Comparison of ENCODE assay signal across 9 cellular contexts in the genomic region with DNA sequence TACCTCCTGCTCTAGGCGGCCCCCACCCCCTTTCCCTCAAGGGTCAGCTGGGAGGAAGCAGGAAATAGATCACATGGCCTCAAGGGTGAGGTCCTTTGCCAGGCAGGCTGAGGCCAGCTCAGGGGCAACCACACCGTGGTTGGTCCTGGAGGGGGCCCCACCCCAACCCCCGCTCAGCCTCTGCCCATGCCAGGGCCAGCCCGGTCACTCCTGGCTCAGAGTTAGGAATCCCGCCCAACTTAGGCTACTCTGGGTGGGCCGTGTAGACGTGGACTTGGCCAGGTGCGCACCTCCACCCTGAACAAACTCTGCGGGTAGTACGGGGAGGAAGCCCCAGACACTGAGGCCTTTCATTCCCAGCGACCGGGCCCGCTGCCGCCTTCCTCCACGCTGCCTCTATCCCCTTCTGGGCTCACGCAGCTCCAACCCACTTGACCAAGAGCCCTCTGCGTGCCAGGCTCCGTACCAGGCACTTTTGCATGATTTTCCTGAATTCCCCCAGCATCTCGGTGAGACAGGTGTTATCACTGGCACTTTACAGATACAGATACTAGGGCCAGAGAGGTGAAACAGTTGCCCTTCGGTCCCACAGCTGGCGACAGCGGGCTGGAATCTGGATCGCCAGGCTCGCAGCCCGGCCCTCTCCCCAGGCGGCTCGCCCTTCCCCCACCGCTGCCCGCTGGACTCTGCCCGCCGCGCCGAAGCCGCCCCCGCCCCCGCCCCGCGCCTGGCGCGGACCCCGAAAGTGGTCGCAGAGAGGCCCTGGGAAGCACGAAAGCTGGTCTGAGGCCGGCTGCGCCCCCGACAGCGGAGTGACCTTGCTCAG. TPM values are rescaled to one million over a fixed set of nuclear protein-coding genes. Genes with fewer than 3 reads are reported as not detected.
DNase-seq lines count a peak whose midpoint lies in the region; ATAC-seq, FAIRE-seq and TF ChIP-seq lines count a peak whose summit lies in the region.
"Had no signal": no experiment of that assay in that cellular context is flagged by ENCODE, and none has a peak within 500 bp of the region (broad histone marks: within the 10 kb centered on the region; RNA-seq: fewer than 3 reads in every experiment).

No MANE protein-coding gene starts in this region.

- no peaks in the 10 kb centered on the region for H4K20me1 ChIP-seq in HCT116 (ENCODE audit: insufficient read depth)

- H3K4me2 ChIP-seq in HCT116 (ENCODE audit: low read length): peak overlapping the region; percentile 92

- no peak for TF ChIP-seq CTCF in HCT116 (IDR thresholded peaks at IDR 0.05 in 2 of 3, conservative IDR thresholded peaks at IDR 0.05 in 1 of 3; ENCODE audit: borderline replicate concordance in 1 of 3, insufficient read depth in 1 of 3, low read depth in 2 of 3, low read length in 2 of 3)
- TF ChIP-seq CTCF in astrocyte of the spinal cord (IDR thresholded peaks at IDR 0.05; ENCODE audit: low read depth, low read length): no peak

- H3K4me1 ChIP-seq in HCT116 (ENCODE audit: control insufficient read depth in 1 of 2, insufficient read depth in 2 of 2, low read length in 2 of 2): peaks cover 10 to 35% of the 10 kb centered on the region in 2 experiments
- no peaks in the 10 kb centered on the region for H3K4me1 ChIP-seq in small intestine (ENCODE audit: control insufficient read depth in 2 of 2, insufficient read depth in 1 of 2, low read depth in 1 of 2, low read length in 1 of 2)

- peaks cover 12 to 26% of the 10 kb centered on the region in 2 experiments; a peak in 3 of 4 replicates for H3K36me3 ChIP-seq in HCT116 (ENCODE audit: control insufficient read depth in 1 of 2, insufficient read depth in 2 of 2, low read length in 2 of 2)
- H3K36me3 ChIP-seq in small intestine (ENCODE audit: control insufficient read depth in 2 of 2, insufficient read depth in 2 of 2, low read length in 2 of 2): peaks cover 0 to 9% of the 10 kb centered on the region in 2 donors

- H3K4me3 ChIP-seq in HCT116 (replicated peaks in 1 of 2; ENCODE audit: low read depth in 1 of 2, low read length in 2 of 2) (peak overlapping the region; percentile 65 to 94), astrocyte of the spinal cord (ENCODE audit: low read depth, low read length) (peak overlapping the region; percentile 81), small intestine (ENCODE audit: low read depth in 1 of 2, low read length in 2 of 2) (peak overlapping the region; percentile 70 to 72)

- in situ Hi-C loops in astrocyte of the spinal cord (cut with HindIII; ENCODE audit: low sequenced_read_pairs): no loop called here

- FAIRE-seq in small intestine (lab: Jason Lieb, UNC): no peak
- FAIRE-seq: A204.1 had no signal

- peak; percentile 37 for DNase-seq in DMS 273 (lab: John Stamatoyannopoulos, UW; ENCODE audit: unreplicated experiment)
- DNase-seq in DMS 273 treated with DMSO at 0.1 percent for 48 hours (lab: John Stamatoyannopoulos, UW): no peak
- DNase-seq in HCT116 (ENCODE audit: low read depth, low spot score): peak; percentile 77
- peak; percentile 84 for DNase-seq in NOMO-1 treated with DMSO at 0.1 percent for 48 hours (lab: John Stamatoyannopoulos, UW; ENCODE audit: unreplicated experiment)
- DNase-seq in astrocyte of the spinal cord (ENCODE audit: low read depth, low spot score): peak; percentile 64
- DNase-seq in iPS-NIHi11 (ENCODE audit: low spot score): peak; percentile 79
- DNase-seq in small intestine: peak; percentile 93

- no peak overlapping the region for H2AFZ ChIP-seq in HCT116 (ENCODE audit: low read depth, low read length, poor library complexity, severe bottlenecking)

- no peaks in the 10 kb centered on the region for H3K27me3 ChIP-seq in HCT116 (ENCODE audit: insufficient read depth, low read length)
- H3K27me3 ChIP-seq in small intestine (ENCODE audit: control insufficient read depth in 2 of 2, insufficient read depth in 2 of 2, low read length in 2 of 2): no peaks in the 10 kb centered on the region

- TF ChIP-seq RAD21 in HCT116 (IDR thresholded peaks at IDR 0.05; ENCODE audit: low read depth): no peak

- WGBS in small intestine, 3 donors: 0 to 2% (median 2%) methylated on average over 45 to 47 of the region's 47 CpGs

- intact Hi-C loops in HCT116 (cut with micrococcal nuclease): loop anchor here (1.0 to 5.0 kb wide), 2 partner anchors 21 to 118 kb away; a partner anchor contains a TSS

- BruUV-seq in HCT116 (replicated peaks; lab: Mats Ljungman, UMichigan): TSS peak; percentile 85

- no peaks in the 10 kb centered on the region for H3K9me2 ChIP-seq in HCT116 (ENCODE audit: insufficient read depth)

- RAD21 ChIA-PET in HCT116 (lab: Charles Lee; ENCODE audit: low non-redundant PET in 1 of 2, low total read pairs in 2 of 2, uncharacterized antibody in 2 of 2, unreplicated experiment in 2 of 2): interaction anchor here (0.9 to 1.2 kb wide), 3 partner anchors 28 to 117 kb away, joined by 4 read pairs; no protein-coding TSS in a partner anchor

- ATAC-seq in HCT116 (peak; percentile 64), HG03342 (IDR thresholded peaks at IDR 0.05; ENCODE audit: unreplicated experiment) (no peak)

- H3K27ac ChIP-seq in HCT116 (ENCODE audit: low read depth, low read length) (peak overlapping the region; percentile 93), small intestine (ENCODE audit: low read depth in 1 of 2, low read length in 1 of 2) (peak overlapping the region; percentile 95 to 99)

- CTCF ChIA-PET in HCT116 (lab: Charles Lee): interaction anchor here (0.6 to 2.7 kb wide), 4 partner anchors 10 to 117 kb away, joined by 3 to 13 read pairs (median 4); no protein-coding TSS in a partner anchor

- H3K9ac ChIP-seq in HCT116 (ENCODE audit: low read length): peak overlapping the region; percentile 87

- POLR2A ChIA-PET in HCT116 (lab: Charles Lee): interaction anchor here (1.2 to 2.0 kb wide), 3 partner anchors 9 to 20 kb away, joined by 3 to 9 read pairs (median 4); a partner anchor contains a TSS

- H3K79me2 ChIP-seq in HCT116 (ENCODE audit: insufficient read depth, low read length): peaks cover 22% of the 10 kb centered on the region; the same call in 1 of the 2 replicates

- no peaks in the 10 kb centered on the region for H3K9me3 ChIP-seq in HCT116 (ENCODE audit: control insufficient read depth in 1 of 2, insufficient read depth in 1 of 2, low read depth in 1 of 2, low read length in 2 of 2)
- H3K9me3 ChIP-seq in small intestine (ENCODE audit: control insufficient read depth, low read depth): no peaks in the 10 kb centered on the region

- TF ChIP-seq POLR2A in HCT116 (IDR thresholded peaks at IDR 0.05; ENCODE audit: borderline replicate concordance, extremely low read depth, insufficient read depth, insufficient read length): peak; percentile 62

TF ChIP-seq in HCT116, 20 proteins besides CTCF, POLR2A, EP300 and RAD21:
- TF ChIP-seq ZFX (IDR thresholded peaks at IDR 0.05): peak; percentile 64; the same call in 1 of the 2 replicates
- TF ChIP-seq YY1 (IDR thresholded peaks at IDR 0.05; ENCODE audit: extremely low read depth, insufficient replicate concordance, low read depth, low read length): peak; percentile 81
- TF ChIP-seq, protein P1, sequence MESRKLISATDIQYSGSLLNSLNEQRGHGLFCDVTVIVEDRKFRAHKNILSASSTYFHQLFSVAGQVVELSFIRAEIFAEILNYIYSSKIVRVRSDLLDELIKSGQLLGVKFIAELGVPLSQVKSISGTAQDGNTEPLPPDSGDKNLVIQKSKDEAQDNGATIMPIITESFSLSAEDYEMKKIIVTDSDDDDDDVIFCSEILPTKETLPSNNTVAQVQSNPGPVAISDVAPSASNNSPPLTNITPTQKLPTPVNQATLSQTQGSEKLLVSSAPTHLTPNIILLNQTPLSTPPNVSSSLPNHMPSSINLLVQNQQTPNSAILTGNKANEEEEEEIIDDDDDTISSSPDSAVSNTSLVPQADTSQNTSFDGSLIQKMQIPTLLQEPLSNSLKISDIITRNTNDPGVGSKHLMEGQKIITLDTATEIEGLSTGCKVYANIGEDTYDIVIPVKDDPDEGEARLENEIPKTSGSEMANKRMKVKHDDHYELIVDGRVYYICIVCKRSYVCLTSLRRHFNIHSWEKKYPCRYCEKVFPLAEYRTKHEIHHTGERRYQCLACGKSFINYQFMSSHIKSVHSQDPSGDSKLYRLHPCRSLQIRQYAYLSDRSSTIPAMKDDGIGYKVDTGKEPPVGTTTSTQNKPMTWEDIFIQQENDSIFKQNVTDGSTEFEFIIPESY (IDR thresholded peaks at IDR 0.05; ENCODE audit: extremely low read depth, insufficient replicate concordance, low read length): peak; percentile 19
- TF ChIP-seq TCF7L2 (IDR thresholded peaks at IDR 0.05; ENCODE audit: borderline replicate concordance, extremely low read depth, insufficient read depth, insufficient read length): no peak
- TF ChIP-seq SP1 (IDR thresholded peaks at IDR 0.05; ENCODE audit: low read depth): no peak
- TF ChIP-seq CBX3 (IDR thresholded peaks at IDR 0.05; ENCODE audit: low read depth): no peak
- TF ChIP-seq POLR2AphosphoS5 (IDR thresholded peaks at IDR 0.05; ENCODE audit: low read depth, low read length): peak; percentile 96
- no peak for TF ChIP-seq JUND (IDR thresholded peaks at IDR 0.05)
- TF ChIP-seq CEBPB (IDR thresholded peaks at IDR 0.05; ENCODE audit: low read depth): no peak

RNA-seq across cellular contexts. Expression of a gene that starts 0.8 kb away (rescaled TPM):
- total RNA-seq in HCT116 (2021; ENCODE audit: unreplicated experiment): 114 TPM
- polyA plus RNA-seq in HCT116 (2012): 126 and 140 TPM in 2 replicates
- polyA plus RNA-seq in small intestine: 100 to 1,000 TPM in 2 of 3 donors, 10 to 100 TPM in 1; 76.6 to 289 (median 276) TPM

RNA-seq across cellular contexts. Expression of a gene that starts 8.8 kb away (rescaled TPM):
- 78.0 TPM for total RNA-seq in HCT116 (2021; ENCODE audit: unreplicated experiment)
- polyA plus RNA-seq in HCT116 (2012): 64.3 and 66.1 TPM in 2 replicates
- polyA plus RNA-seq in small intestine: 100 to 1,000 TPM in 2 of 3 donors, 10 to 100 TPM in 1; 92.9 to 137 (median 105) TPM

RNA-seq across cellular contexts. Expression of a gene that starts 21.6 kb away (rescaled TPM):
- total RNA-seq in HCT116 (2021; ENCODE audit: unreplicated experiment): 57.2 TPM
- 30.0 and 36.7 TPM in 2 replicates for polyA plus RNA-seq in HCT116 (2012)
- 10 to 100 TPM; 32.4 to 50.5 (median 46.2) TPM for polyA plus RNA-seq in small intestine

RNA-seq across cellular contexts. Expression of a gene that starts 25.4 kb away (rescaled TPM):
- total RNA-seq in HCT116 (2021; ENCODE audit: unreplicated experiment): 36.2 TPM
- 40.8 and 47.2 TPM in 2 replicates for polyA plus RNA-seq in HCT116 (2012)
- 100 to 1,000 TPM in 1 of 3 donors, 10 to 100 TPM in 2; 52.2 to 105 (median 89.7) TPM for polyA plus RNA-seq in small intestine

RNA-seq across cellular contexts. Expression of a gene that starts 56.5 kb away (rescaled TPM):
- 39.3 TPM for total RNA-seq in HCT116 (2021; ENCODE audit: unreplicated experiment)
- 12.8 and 14.9 TPM in 2 replicates for polyA plus RNA-seq in HCT116 (2012)
- 10 to 100 TPM in 2 of 3 donors, 1 to 10 TPM in 1; 8.4 to 12.4 (median 11.0) TPM for polyA plus RNA-seq in small intestine
